Comparison of ENCODE assay signal across 22 cellular contexts in the genomic region with DNA sequence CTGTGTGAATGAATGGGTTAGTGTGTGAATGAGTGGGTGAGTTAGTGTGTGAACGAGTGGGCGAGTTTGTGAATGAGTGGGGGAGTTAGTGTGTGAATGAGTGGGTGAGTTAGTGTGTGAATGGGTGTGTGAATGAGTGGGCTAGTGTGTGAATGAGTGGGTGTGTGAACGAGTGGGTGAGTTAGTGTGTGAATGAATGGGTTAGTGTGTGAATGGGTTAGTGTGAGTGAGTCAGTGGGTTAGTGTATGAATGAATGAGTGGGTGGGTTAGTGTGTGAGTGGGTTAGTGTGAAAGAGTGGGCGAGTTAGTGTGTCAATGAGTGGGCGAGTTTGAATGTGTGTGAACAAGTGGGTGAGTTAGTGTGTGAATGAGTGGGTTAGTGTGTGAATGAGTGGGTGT.
"Had no signal": no experiment of that assay in that cellular context is flagged by ENCODE, and none has a peak within 500 bp of the region (broad histone marks: within the 10 kb centered on the region; RNA-seq: fewer than 3 reads in every experiment).

No MANE protein-coding gene starts in this region.

- H3K27me3 ChIP-seq: dorsolateral prefrontal cortex, hepatocyte, neutrophil, right lobe of liver, suprapubic skin, thyroid gland, upper lobe of left lung, vagina had no signal

- H3K36me3 ChIP-seq: left ventricle myocardium inferior, lower lobe of right lung, neutrophil, right lobe of liver, suprapubic skin, thyroid gland, upper lobe of left lung, vagina had no signal

- H3K4me2 ChIP-seq: hepatocyte had no signal

- H3K9me3 ChIP-seq: left ventricle myocardium inferior, lower lobe of right lung, psoas muscle, right lobe of liver, suprapubic skin, thyroid gland, upper lobe of left lung, vagina had no signal

- H2AFZ ChIP-seq: hepatocyte had no signal

- H3K4me1 ChIP-seq: left ventricle myocardium inferior, lower lobe of right lung, psoas muscle, right lobe of liver, suprapubic skin, thyroid gland, upper lobe of left lung, vagina had no signal

- H3K27ac ChIP-seq: dorsolateral prefrontal cortex, hepatocyte, left ventricle myocardium inferior, lower lobe of right lung, neutrophil, psoas muscle, right lobe of liver, skin epidermis, suprapubic skin, thyroid gland, upper lobe of left lung, vagina had no signal

- DNase-seq: cortex of kidney; dorsolateral prefrontal cortex; effector CD8-positive, alpha-beta T cell; foreskin melanocyte; kidney; left cardiac atrium; left ventricle myocardium inferior; lower lobe of right lung; mesenchymal stem cell; naive B cell; psoas muscle; retina; right lobe of liver; stimulated activated CD4-positive, alpha-beta T cell treated with anti-CD3 and anti-CD28 coated beads, Interleukin-12 subunit alpha, Interleukin-12 subunit beta, amount 100 ng/mL, for 4 hours; stimulated activated naive CD4-positive, alpha-beta T cell; thyroid gland; upper lobe of left lung had no signal

- FAIRE-seq: kidney had no signal

- ATAC-seq: left cardiac atrium, lower lobe of right lung, psoas muscle, right lobe of liver had no signal

- H3K4me3 ChIP-seq: dorsolateral prefrontal cortex, hepatocyte, left ventricle myocardium inferior, lower lobe of right lung, psoas muscle, right lobe of liver, skin epidermis, suprapubic skin, thyroid gland, upper lobe of left lung, vagina had no signal
